Comparison of ENCODE assay signal across 22 cellular contexts in genomic region chr1:78577257-78578100, GRCh38. TPM values are rescaled to one million over a fixed set of nuclear protein-coding genes. Genes with fewer than 3 reads are reported as not detected.
DNase-seq lines count a peak whose midpoint lies in the region; ATAC-seq and TF ChIP-seq lines count a peak whose summit lies in the region.
"Had no signal": no experiment of that assay in that cellular context is flagged by ENCODE, and none has a peak within 500 bp of the region (broad histone marks: within the 10 kb centered on the region; RNA-seq: fewer than 3 reads in every experiment).

No MANE protein-coding gene starts in this region.

- H3K4me3 Mint-ChIP-seq in type B pancreatic cell = no peak overlapping the region
- no peak overlapping the region for H3K4me3 Mint-ChIP-seq in CD4-positive, alpha-beta memory T cell
- H3K4me3 Mint-ChIP-seq: activated naive CD8-positive, alpha-beta T cell treated with anti-CD3 and anti-CD28 coated beads, Interleukin-2, amount 10 ng/mL, durations not matched to agents 7 days and 5 days; B cell; stimulated activated memory B cell treated with anti-CD40 and anti-IgM and Interleukin-4, amounts not matched to agents 10 μg/mL and 1 μg/mL and 100 μg/mL, for 72 hours had no signal

- H3K36me3 ChIP-seq in PC-9 (ENCODE audit: low read depth) = no peaks in the 10 kb centered on the region
- no peaks in the 10 kb centered on the region for H3K36me3 ChIP-seq in CD4-positive, alpha-beta memory T cell (ENCODE audit: insufficient read depth, low read length)
- H3K36me3 ChIP-seq: pancreas, upper lobe of right lung, WERI-Rb-1 had no signal

- H3K4me3 ChIP-seq in PC-9 (no peak overlapping the region), fibroblast of pulmonary artery (replicated peaks; ENCODE audit: low read depth, low read length) (no peak overlapping the region)
- no peak overlapping the region for H3K4me3 ChIP-seq in CD4-positive, alpha-beta memory T cell (ENCODE audit: low read length in 2 of 2)
- H3K4me3 ChIP-seq: lung, pancreas, upper lobe of right lung had no signal

- H3K27ac Mint-ChIP-seq in type B pancreatic cell = no peak overlapping the region
- H3K27ac Mint-ChIP-seq in CD4-positive, alpha-beta memory T cell = no peak overlapping the region
- H3K27ac Mint-ChIP-seq: activated naive CD8-positive, alpha-beta T cell treated with anti-CD3 and anti-CD28 coated beads, Interleukin-2, amount 10 ng/mL, durations not matched to agents 7 days and 5 days; B cell; stimulated activated memory B cell treated with anti-CD40 and anti-IgM and Interleukin-4, amounts not matched to agents 10 μg/mL and 1 μg/mL and 100 μg/mL, for 72 hours had no signal

- POLR2A ChIA-PET in PC-9 (lab: Charles Lee; ENCODE audit: unreplicated experiment) = no interaction called here
- POLR2A ChIA-PET in CD4-positive, alpha-beta memory T cell (lab: Charles Lee; ENCODE audit: partially characterized antibody) = no interaction called here

- peaks cover 4% of the 10 kb centered on the region; the same call in 1 of the 2 replicates for H3K9me2 ChIP-seq in PC-9 (ENCODE audit: insufficient read depth)

- H3K79me2 ChIP-seq in PC-9 (ENCODE audit: low read depth) = no peaks in the 10 kb centered on the region

- CTCF ChIA-PET in PC-9 (lab: Charles Lee) = no interaction called here
- CTCF ChIA-PET in CD4-positive, alpha-beta memory T cell (lab: Charles Lee; ENCODE audit: partially characterized antibody) = no interaction called here

- H4K20me1 ChIP-seq in PC-9 (ENCODE audit: insufficient read depth) = no peaks in the 10 kb centered on the region

- ATAC-seq in GM21576 (IDR thresholded peaks at IDR 0.05; ENCODE audit: unreplicated experiment) (no peak), GM19328 (IDR thresholded peaks at IDR 0.05; ENCODE audit: unreplicated experiment) (no peak)
- ATAC-seq: pancreas; stimulated activated memory B cell treated with anti-CD40 and anti-IgM and Interleukin-4, amounts not matched to agents 10 μg/mL and 1 μg/mL and 100 μg/mL, for 72 hours; upper lobe of right lung had no signal

- H3K4me1 ChIP-seq in PC-9 (replicated peaks; ENCODE audit: insufficient read depth) = no peaks in the 10 kb centered on the region
- H3K4me1 ChIP-seq in CD4-positive, alpha-beta memory T cell (ENCODE audit: insufficient read depth, low read length) = no peaks in the 10 kb centered on the region
- H3K4me1 ChIP-seq: pancreas, upper lobe of right lung had no signal

- H3K9me3 Mint-ChIP-seq in type B pancreatic cell = peaks cover 7% of the 10 kb centered on the region
- H3K9me3 Mint-ChIP-seq in CD4-positive, alpha-beta memory T cell = peaks cover 0 to 3% (median 0%) of the 10 kb centered on the region in 8 donors
- H3K9me3 Mint-ChIP-seq: activated naive CD8-positive, alpha-beta T cell treated with anti-CD3 and anti-CD28 coated beads, Interleukin-2, amount 10 ng/mL, durations not matched to agents 7 days and 5 days had no signal

- H3K27ac ChIP-seq in PC-9 = no peak overlapping the region
- H3K27ac ChIP-seq in CD4-positive, alpha-beta memory T cell (ENCODE audit: low read depth, low read length) = no peak overlapping the region
- H3K27ac ChIP-seq: pancreas, upper lobe of right lung, WERI-Rb-1 had no signal

- no peaks in the 10 kb centered on the region for H3K36me3 Mint-ChIP-seq in type B pancreatic cell
- H3K36me3 Mint-ChIP-seq in CD4-positive, alpha-beta memory T cell = no peaks in the 10 kb centered on the region
- H3K36me3 Mint-ChIP-seq: activated naive CD8-positive, alpha-beta T cell treated with anti-CD3 and anti-CD28 coated beads, Interleukin-2, amount 10 ng/mL, durations not matched to agents 7 days and 5 days; stimulated activated memory B cell treated with anti-CD40 and anti-IgM and Interleukin-4, amounts not matched to agents 10 μg/mL and 1 μg/mL and 100 μg/mL, for 72 hours had no signal

- no peaks in the 10 kb centered on the region for H3K4me1 Mint-ChIP-seq in type B pancreatic cell (ENCODE audit: unreplicated experiment)
- no peaks in the 10 kb centered on the region for H3K4me1 Mint-ChIP-seq in CD4-positive, alpha-beta memory T cell
- H3K4me1 Mint-ChIP-seq: activated naive CD8-positive, alpha-beta T cell treated with anti-CD3 and anti-CD28 coated beads, Interleukin-2, amount 10 ng/mL, durations not matched to agents 7 days and 5 days; B cell; stimulated activated memory B cell treated with anti-CD40 and anti-IgM and Interleukin-4, amounts not matched to agents 10 μg/mL and 1 μg/mL and 100 μg/mL, for 72 hours had no signal

- no TSS peak for BruUV-seq in PC-9 (replicated peaks; lab: Mats Ljungman, UMichigan)

- peak; percentile 12 for DNase-seq in GM03348 (ENCODE audit: low spot score)
- DNase-seq in PC-9 = no peak
- peak; percentile 21 for DNase-seq in fibroblast of pulmonary artery (ENCODE audit: low read depth)
- DNase-seq in type B pancreatic cell (ENCODE audit: extremely low spot score, unreplicated experiment) = no peak
- no peak for DNase-seq in CD4-positive, alpha-beta memory T cell
- DNase-seq: activated CD4-positive, alpha-beta T cell treated with anti-CD3 and anti-CD28 coated beads for 48 hours; activated CD8-positive, alpha-beta memory T cell treated with anti-CD3 and anti-CD28 coated beads for 24 hours; activated effector memory CD4-positive, alpha-beta T cell treated with anti-CD3 and anti-CD28 coated beads, Interleukin-2, amount 50 U/mL, for 16 hours; activated naive CD8-positive, alpha-beta T cell treated with anti-CD3 and anti-CD28 coated beads, Interleukin-2, amount 10 ng/mL, durations not matched to agents 7 days and 5 days; MV-4-11; NCI-H1436 treated with DMSO at 0.1 percent for 48 hours; pancreas; stimulated activated CD4-positive, alpha-beta T cell treated with anti-CD3 and anti-CD28 coated beads, Interleukin-4, amount 100 ng/mL, for 4 hours; T-helper 9 cell; upper lobe of right lung; WERI-Rb-1 had no signal

- H2AFZ ChIP-seq in PC-9 = peak overlapping the region; percentile 60

- H3K4me2 ChIP-seq in PC-9 = no peak overlapping the region

- H3F3A ChIP-seq in PC-9 (ENCODE audit: insufficient read depth, low read depth) = no peaks in the 10 kb centered on the region

- intact Hi-C loops in PC-9 (cut with micrococcal nuclease; ENCODE audit: unreplicated experiment) = no loop called here
- intact Hi-C loops in CD4-positive, alpha-beta memory T cell (cut with micrococcal nuclease) = no loop called here

- no peaks in the 10 kb centered on the region for H3K9me3 ChIP-seq in PC-9 (ENCODE audit: insufficient read depth, low read depth)
- no peaks in the 10 kb centered on the region for H3K9me3 ChIP-seq in CD4-positive, alpha-beta memory T cell (ENCODE audit: control insufficient read depth in 1 of 2, low read length in 2 of 2)
- H3K9me3 ChIP-seq: pancreas, upper lobe of right lung had no signal

- H3K27me3 ChIP-seq in PC-9 (ENCODE audit: insufficient read depth, low read depth) = no peaks in the 10 kb centered on the region
- no peaks in the 10 kb centered on the region for H3K27me3 ChIP-seq in CD4-positive, alpha-beta memory T cell (ENCODE audit: insufficient read depth, low read length)
- H3K27me3 ChIP-seq: pancreas, upper lobe of right lung had no signal

- H3K27me3 Mint-ChIP-seq in type B pancreatic cell = no peaks in the 10 kb centered on the region
- H3K27me3 Mint-ChIP-seq in CD4-positive, alpha-beta memory T cell = no peaks in the 10 kb centered on the region
- H3K27me3 Mint-ChIP-seq: activated naive CD8-positive, alpha-beta T cell treated with anti-CD3 and anti-CD28 coated beads, Interleukin-2, amount 10 ng/mL, durations not matched to agents 7 days and 5 days; B cell; stimulated activated memory B cell treated with anti-CD40 and anti-IgM and Interleukin-4, amounts not matched to agents 10 μg/mL and 1 μg/mL and 100 μg/mL, for 72 hours had no signal

- TF ChIP-seq CTCF in PC-9 (conservative IDR thresholded peaks at IDR 0.05) (no peak), fibroblast of pulmonary artery (IDR thresholded peaks at IDR 0.05; ENCODE audit: low read length, missing control alignments) (no peak), type B pancreatic cell (conservative IDR thresholded peaks at IDR 0.05) (peak; percentile 26)

RNA-seq across cellular contexts. Expression of gene IFI44L, which starts 42.8 kb away (rescaled TPM):
- total RNA-seq in PC-9 (2021) (0.40 and 0.70 TPM in 2 replicates), type B pancreatic cell (ENCODE audit: low replicate concordance) (7.7 and 12.3 TPM in 2 replicates)
- total RNA-seq in CD4-positive, alpha-beta memory T cell = 1 to 10 TPM; 4.5 to 5.3 TPM
- 10 to 100 TPM; 12.4 to 13.6 TPM for polyA plus RNA-seq in CD4-positive, alpha-beta memory T cell
- total RNA-seq: G401 had no signal

Comparison
In these comparisons a context has a peak if more than half of its experiments do, and no peak if none do; other contexts are left out.
1. DNase-seq: peak in GM03348 (single experiment) and fibroblast of pulmonary artery (single experiment); none in PC-9 (0 of 2), type B pancreatic cell (single experiment) and CD4-positive, alpha-beta memory T cell (0 of 5).